In the genomic region with DNA sequence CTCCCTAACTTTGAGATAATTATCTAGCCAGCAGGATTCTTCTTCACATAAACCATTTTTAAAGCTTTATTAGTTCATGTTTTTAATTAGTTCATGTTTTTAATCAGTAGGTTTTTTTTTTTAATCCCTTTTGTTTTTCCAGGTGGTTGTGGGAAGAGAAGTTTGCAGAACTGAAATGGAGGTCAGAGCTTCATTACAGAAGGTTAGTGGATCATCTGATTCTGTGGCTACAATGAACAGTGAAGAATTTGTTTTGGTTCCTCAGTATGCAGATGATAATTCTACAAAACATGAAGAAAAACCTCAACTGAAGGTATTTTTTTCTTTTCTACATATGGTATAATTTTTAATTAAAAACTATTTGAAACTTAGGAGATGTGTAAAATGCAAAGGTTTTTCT, we compare ENCODE assay signal across 13 cellular contexts.
"Had no signal": no experiment of that assay in that cellular context is flagged by ENCODE, and none has a peak within 500 bp of the region (broad histone marks: within the 10 kb centered on the region; RNA-seq: fewer than 3 reads in every experiment).

No MANE protein-coding gene starts in this region.

- H3K27me3 Mint-ChIP-seq: activated naive CD8-positive, alpha-beta T cell treated with anti-CD3 and anti-CD28 coated beads, Interleukin-2, amount 10 ng/mL, durations not matched to agents 7 days and 5 days; progenitor cell of endocrine pancreas; T-cell had no signal

- H3K9me3 Mint-ChIP-seq: T-cell had no signal

- H3K4me1 Mint-ChIP-seq: activated naive CD8-positive, alpha-beta T cell treated with anti-CD3 and anti-CD28 coated beads, Interleukin-2, amount 10 ng/mL, durations not matched to agents 7 days and 5 days had no signal

- H3K9me3 ChIP-seq: thyroid gland had no signal

- H3K27ac ChIP-seq: dorsolateral prefrontal cortex, foreskin keratinocyte, thyroid gland had no signal

- DNase-seq: activated CD4-positive, CD25-positive, alpha-beta regulatory T cell treated with anti-CD3 and anti-CD28 coated beads, Interleukin-2, amount 50 U/mL, for 72 hours; activated naive CD4-positive, alpha-beta T cell; activated naive CD8-positive, alpha-beta T cell treated with anti-CD3 and anti-CD28 coated beads, Interleukin-2, amount 10 ng/mL, durations not matched to agents 7 days and 5 days; aorta; dorsolateral prefrontal cortex; foreskin keratinocyte; right cardiac atrium; small intestine; T-cell; T1000; thyroid gland had no signal

- H3K4me3 Mint-ChIP-seq: activated naive CD8-positive, alpha-beta T cell treated with anti-CD3 and anti-CD28 coated beads, Interleukin-2, amount 10 ng/mL, durations not matched to agents 7 days and 5 days; T-cell had no signal

- H3K27ac Mint-ChIP-seq: activated naive CD8-positive, alpha-beta T cell treated with anti-CD3 and anti-CD28 coated beads, Interleukin-2, amount 10 ng/mL, durations not matched to agents 7 days and 5 days; progenitor cell of endocrine pancreas; T-cell had no signal

- ATAC-seq: esophagus mucosa, foreskin keratinocyte, right cardiac atrium, T-cell had no signal

- H3K36me3 ChIP-seq: thyroid gland had no signal

- H3K27me3 ChIP-seq: dorsolateral prefrontal cortex, foreskin keratinocyte, thyroid gland had no signal

- H3K4me3 ChIP-seq: dorsolateral prefrontal cortex, thyroid gland had no signal

- H3K4me1 ChIP-seq: foreskin keratinocyte, thyroid gland had no signal
